In genomic region chr19:13151605-13152355, GRCh38 we compare ENCODE assay signal across 1 cellular context.
TF ChIP-seq lines count a peak whose summit lies in the region.

No MANE protein-coding gene starts in this region.

TF ChIP-seq in HepG2, 621 proteins besides CTCF, POLR2A, EP300 and RAD21 (continued from another document and continues in another):
- TF ChIP-seq, protein P1, sequence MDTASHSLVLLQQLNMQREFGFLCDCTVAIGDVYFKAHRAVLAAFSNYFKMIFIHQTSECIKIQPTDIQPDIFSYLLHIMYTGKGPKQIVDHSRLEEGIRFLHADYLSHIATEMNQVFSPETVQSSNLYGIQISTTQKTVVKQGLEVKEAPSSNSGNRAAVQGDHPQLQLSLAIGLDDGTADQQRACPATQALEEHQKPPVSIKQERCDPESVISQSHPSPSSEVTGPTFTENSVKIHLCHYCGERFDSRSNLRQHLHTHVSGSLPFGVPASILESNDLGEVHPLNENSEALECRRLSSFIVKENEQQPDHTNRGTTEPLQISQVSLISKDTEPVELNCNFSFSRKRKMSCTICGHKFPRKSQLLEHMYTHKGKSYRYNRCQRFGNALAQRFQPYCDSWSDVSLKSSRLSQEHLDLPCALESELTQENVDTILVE (CRISPR knock-in tag; IDR thresholded peaks at IDR 0.05), result peak; percentile 65; the same call in 1 of the 2 replicates
- TF ChIP-seq ZFP41 (CRISPR knock-in tag; IDR thresholded peaks at IDR 0.05; ENCODE audit: borderline replicate concordance), result no peak; the same call in 1 of the 2 replicates
- TF ChIP-seq ZSCAN29 (CRISPR knock-in tag; conservative IDR thresholded peaks at IDR 0.05), result no peak
- TF ChIP-seq JDP2 (CRISPR knock-in tag; IDR thresholded peaks at IDR 0.05; ENCODE audit: borderline replicate concordance), result no peak
- peak; percentile 10; the same call in 1 of the 2 replicates for TF ChIP-seq BORCS8-MEF2B (CRISPR knock-in tag; IDR thresholded peaks at IDR 0.05)
- TF ChIP-seq CC2D1A (CRISPR knock-in tag; IDR thresholded peaks at IDR 0.05), result no peak
- TF ChIP-seq ATF1 (CRISPR knock-in tag; IDR thresholded peaks at IDR 0.05), result no peak
- TF ChIP-seq ZNF12 (CRISPR knock-in tag; IDR thresholded peaks at IDR 0.05), result 0 out of 2 replicates have a peak, but pooled peaks have one; percentile 25
- TF ChIP-seq, protein P2, sequence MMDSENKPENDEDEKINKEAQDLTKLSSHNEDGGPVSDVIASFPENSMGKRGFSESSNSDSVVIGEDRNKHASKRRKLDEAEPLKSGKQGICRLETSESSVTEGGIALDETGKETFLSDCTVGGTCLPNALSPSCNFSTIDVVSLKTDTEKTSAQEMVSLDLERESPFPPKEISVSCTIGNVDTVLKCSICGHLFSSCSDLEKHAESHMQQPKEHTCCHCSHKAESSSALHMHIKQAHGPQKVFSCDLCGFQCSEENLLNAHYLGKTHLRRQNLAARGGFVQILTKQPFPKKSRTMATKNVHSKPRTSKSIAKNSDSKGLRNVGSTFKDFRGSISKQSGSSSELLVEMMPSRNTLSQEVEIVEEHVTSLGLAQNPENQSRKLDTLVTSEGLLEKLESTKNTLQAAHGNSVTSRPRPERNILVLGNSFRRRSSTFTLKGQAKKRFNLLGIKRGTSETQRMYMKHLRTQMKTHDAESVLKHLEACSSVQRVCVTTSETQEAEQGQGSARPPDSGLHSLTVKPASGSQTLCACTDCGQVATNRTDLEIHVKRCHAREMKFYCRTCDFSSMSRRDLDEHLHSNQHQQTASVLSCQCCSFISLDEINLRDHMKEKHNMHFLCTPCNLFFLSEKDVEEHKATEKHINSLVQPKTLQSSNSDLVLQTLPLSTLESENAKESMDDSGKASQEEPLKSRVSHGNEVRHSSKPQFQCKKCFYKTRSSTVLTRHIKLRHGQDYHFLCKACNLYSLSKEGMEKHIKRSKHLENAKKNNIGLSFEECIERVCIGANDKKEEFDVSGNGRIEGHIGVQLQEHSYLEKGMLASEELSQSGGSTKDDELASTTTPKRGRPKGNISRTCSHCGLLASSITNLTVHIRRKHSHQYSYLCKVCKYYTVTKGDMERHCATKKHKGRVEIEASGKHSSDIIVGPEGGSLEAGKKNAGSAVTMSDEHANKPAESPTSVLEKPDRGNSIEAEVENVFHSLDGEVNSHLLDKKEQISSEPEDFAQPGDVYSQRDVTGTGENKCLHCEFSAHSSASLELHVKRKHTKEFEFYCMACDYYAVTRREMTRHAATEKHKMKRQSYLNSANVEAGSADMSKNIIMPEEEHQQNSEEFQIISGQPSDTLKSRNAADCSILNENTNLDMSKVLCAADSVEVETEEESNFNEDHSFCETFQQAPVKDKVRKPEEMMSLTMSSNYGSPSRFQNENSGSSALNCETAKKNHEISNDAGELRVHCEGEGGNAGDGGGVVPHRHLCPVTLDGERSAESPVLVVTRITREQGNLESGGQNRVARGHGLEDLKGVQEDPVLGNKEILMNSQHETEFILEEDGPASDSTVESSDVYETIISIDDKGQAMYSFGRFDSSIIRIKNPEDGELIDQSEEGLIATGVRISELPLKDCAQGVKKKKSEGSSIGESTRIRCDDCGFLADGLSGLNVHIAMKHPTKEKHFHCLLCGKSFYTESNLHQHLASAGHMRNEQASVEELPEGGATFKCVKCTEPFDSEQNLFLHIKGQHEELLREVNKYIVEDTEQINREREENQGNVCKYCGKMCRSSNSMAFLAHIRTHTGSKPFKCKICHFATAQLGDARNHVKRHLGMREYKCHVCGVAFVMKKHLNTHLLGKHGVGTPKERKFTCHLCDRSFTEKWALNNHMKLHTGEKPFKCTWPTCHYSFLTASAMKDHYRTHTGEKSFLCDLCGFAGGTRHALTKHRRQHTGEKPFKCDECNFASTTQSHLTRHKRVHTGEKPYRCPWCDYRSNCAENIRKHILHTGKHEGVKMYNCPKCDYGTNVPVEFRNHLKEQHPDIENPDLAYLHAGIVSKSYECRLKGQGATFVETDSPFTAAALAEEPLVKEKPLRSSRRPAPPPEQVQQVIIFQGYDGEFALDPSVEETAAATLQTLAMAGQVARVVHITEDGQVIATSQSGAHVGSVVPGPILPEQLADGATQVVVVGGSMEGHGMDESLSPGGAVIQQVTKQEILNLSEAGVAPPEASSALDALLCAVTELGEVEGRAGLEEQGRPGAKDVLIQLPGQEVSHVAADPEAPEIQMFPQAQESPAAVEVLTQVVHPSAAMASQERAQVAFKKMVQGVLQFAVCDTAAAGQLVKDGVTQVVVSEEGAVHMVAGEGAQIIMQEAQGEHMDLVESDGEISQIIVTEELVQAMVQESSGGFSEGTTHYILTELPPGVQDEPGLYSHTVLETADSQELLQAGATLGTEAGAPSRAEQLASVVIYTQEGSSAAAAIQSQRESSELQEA (CRISPR knock-in tag; IDR thresholded peaks at IDR 0.05; ENCODE audit: not compliant biosample characterization), result no peak
- TF ChIP-seq, protein P3, sequence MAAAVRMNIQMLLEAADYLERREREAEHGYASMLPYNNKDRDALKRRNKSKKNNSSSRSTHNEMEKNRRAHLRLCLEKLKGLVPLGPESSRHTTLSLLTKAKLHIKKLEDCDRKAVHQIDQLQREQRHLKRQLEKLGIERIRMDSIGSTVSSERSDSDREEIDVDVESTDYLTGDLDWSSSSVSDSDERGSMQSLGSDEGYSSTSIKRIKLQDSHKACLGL (CRISPR knock-in tag; IDR thresholded peaks at IDR 0.05), result peak; percentile 76; the same call in 1 of the 2 replicates
- TF ChIP-seq ZMYM3 (CRISPR knock-in tag; IDR thresholded peaks at IDR 0.05), result no peak; the same call in 1 of the 2 replicates
- no peak for TF ChIP-seq NFIB (CRISPR knock-in tag; IDR thresholded peaks at IDR 0.05; ENCODE audit: borderline replicate concordance)
- TF ChIP-seq SATB2 (CRISPR knock-in tag; IDR thresholded peaks at IDR 0.05), result no peak
- no peak; the same call in 1 of the 2 replicates for TF ChIP-seq EED (CRISPR knock-in tag; IDR thresholded peaks at IDR 0.05)
- TF ChIP-seq, protein P4, sequence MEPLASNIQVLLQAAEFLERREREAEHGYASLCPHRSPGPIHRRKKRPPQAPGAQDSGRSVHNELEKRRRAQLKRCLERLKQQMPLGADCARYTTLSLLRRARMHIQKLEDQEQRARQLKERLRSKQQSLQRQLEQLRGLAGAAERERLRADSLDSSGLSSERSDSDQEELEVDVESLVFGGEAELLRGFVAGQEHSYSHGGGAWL (CRISPR knock-in tag; IDR thresholded peaks at IDR 0.05), result no peak
- TF ChIP-seq ZNF556 (CRISPR knock-in tag; IDR thresholded peaks at IDR 0.05; ENCODE audit: borderline replicate concordance), result 0 out of 2 replicates have a peak, but pooled peaks have one; percentile 54
- peak; percentile 69 for TF ChIP-seq ZBTB21 (CRISPR knock-in tag; IDR thresholded peaks at IDR 0.05)
- no peak; the same call in 1 of the 2 replicates for TF ChIP-seq ZNF558 (CRISPR knock-in tag; IDR thresholded peaks at IDR 0.05; ENCODE audit: borderline replicate concordance)
- peak; percentile 57 for TF ChIP-seq AGO1 (IDR thresholded peaks at IDR 0.05; ENCODE audit: low read depth, low read length, poor library complexity, severe bottlenecking)
- no peak for TF ChIP-seq MBNL3 (CRISPR knock-in tag; conservative IDR thresholded peaks at IDR 0.05)
- TF ChIP-seq ZNF619 (CRISPR knock-in tag; IDR thresholded peaks at IDR 0.05), result no peak
- no peak for TF ChIP-seq ZNF180 (CRISPR knock-in tag; IDR thresholded peaks at IDR 0.05; ENCODE audit: borderline replicate concordance, low read depth)
- TF ChIP-seq ERF (CRISPR knock-in tag; IDR thresholded peaks at IDR 0.05), result peak; percentile 93
- peak; percentile 44; the same call in 1 of the 2 replicates for TF ChIP-seq ZHX1 (CRISPR knock-in tag; IDR thresholded peaks at IDR 0.05; ENCODE audit: low read depth)
- TF ChIP-seq CHCHD3 (CRISPR knock-in tag; IDR thresholded peaks at IDR 0.05), result no peak
- no peak for TF ChIP-seq TRIM22 (IDR thresholded peaks at IDR 0.05)
- peak; percentile 60; the same call in 1 of the 2 replicates for TF ChIP-seq ZNF678 (CRISPR knock-in tag; IDR thresholded peaks at IDR 0.05)
- TF ChIP-seq, protein P5, sequence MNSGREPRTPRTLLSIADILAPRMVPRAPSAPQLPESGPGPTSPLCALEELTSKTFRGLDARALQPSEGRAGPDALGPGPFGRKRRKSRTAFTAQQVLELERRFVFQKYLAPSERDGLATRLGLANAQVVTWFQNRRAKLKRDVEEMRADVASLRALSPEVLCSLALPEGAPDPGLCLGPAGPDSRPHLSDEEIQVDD (CRISPR knock-in tag; IDR thresholded peaks at IDR 0.05; ENCODE audit: borderline replicate concordance), result peak; percentile 75; the same call in 1 of the 2 replicates
- TF ChIP-seq, protein P6, sequence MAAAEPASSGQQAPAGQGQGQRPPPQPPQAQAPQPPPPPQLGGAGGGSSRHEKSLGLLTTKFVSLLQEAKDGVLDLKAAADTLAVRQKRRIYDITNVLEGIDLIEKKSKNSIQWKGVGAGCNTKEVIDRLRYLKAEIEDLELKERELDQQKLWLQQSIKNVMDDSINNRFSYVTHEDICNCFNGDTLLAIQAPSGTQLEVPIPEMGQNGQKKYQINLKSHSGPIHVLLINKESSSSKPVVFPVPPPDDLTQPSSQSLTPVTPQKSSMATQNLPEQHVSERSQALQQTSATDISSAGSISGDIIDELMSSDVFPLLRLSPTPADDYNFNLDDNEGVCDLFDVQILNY (CRISPR knock-in tag; conservative IDR thresholded peaks at IDR 0.05), result peak; percentile 85; the same call in 1 of the 2 replicates
- no peak; the same call in 1 of the 2 replicates for TF ChIP-seq ZNF234 (CRISPR knock-in tag; conservative IDR thresholded peaks at IDR 0.05)
- TF ChIP-seq ARNTL (CRISPR knock-in tag; IDR thresholded peaks at IDR 0.05), result peak; percentile 73; the same call in 1 of the 2 replicates
- TF ChIP-seq TCF7L2 (IDR thresholded peaks at IDR 0.05; ENCODE audit: low read depth, low read length), result no peak
- no peak for TF ChIP-seq JUN (CRISPR knock-in tag; IDR thresholded peaks at IDR 0.05)
- peak; percentile 78; the same call in 1 of the 2 replicates for TF ChIP-seq GATA4 (IDR thresholded peaks at IDR 0.05; ENCODE audit: borderline replicate concordance, low read depth)
- no peak for TF ChIP-seq ZNF562 (CRISPR knock-in tag; IDR thresholded peaks at IDR 0.05; ENCODE audit: borderline replicate concordance)
- no peak for TF ChIP-seq ZNF362 (CRISPR knock-in tag; IDR thresholded peaks at IDR 0.05; ENCODE audit: borderline replicate concordance)
- TF ChIP-seq ZNF337 (CRISPR knock-in tag; IDR thresholded peaks at IDR 0.05; ENCODE audit: borderline replicate concordance, low read depth), result 0 out of 2 replicates have a peak, but pooled peaks have one; percentile 59
- TF ChIP-seq MBD4 (IDR thresholded peaks at IDR 0.05; ENCODE audit: borderline replicate concordance, low read length), result no peak
- TF ChIP-seq ZNF572 (CRISPR knock-in tag; IDR thresholded peaks at IDR 0.05), result 0 out of 2 replicates have a peak, but pooled peaks have one; percentile 54
- TF ChIP-seq ZNF709 (CRISPR knock-in tag; IDR thresholded peaks at IDR 0.05), result 0 out of 2 replicates have a peak, but pooled peaks have one; percentile 33
- TF ChIP-seq, protein P7, sequence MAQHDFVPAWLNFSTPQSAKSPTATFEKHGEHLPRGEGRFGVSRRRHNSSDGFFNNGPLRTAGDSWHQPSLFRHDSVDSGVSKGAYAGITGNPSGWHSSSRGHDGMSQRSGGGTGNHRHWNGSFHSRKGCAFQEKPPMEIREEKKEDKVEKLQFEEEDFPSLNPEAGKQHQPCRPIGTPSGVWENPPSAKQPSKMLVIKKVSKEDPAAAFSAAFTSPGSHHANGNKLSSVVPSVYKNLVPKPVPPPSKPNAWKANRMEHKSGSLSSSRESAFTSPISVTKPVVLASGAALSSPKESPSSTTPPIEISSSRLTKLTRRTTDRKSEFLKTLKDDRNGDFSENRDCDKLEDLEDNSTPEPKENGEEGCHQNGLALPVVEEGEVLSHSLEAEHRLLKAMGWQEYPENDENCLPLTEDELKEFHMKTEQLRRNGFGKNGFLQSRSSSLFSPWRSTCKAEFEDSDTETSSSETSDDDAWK (CRISPR knock-in tag; IDR thresholded peaks at IDR 0.05), result no peak
- TF ChIP-seq ZNF660 (CRISPR knock-in tag; IDR thresholded peaks at IDR 0.05; ENCODE audit: borderline replicate concordance, low read depth), result no peak
- TF ChIP-seq HOXA7 (CRISPR knock-in tag; IDR thresholded peaks at IDR 0.05), result no peak
- no peak for TF ChIP-seq ZNF496 (CRISPR knock-in tag; IDR thresholded peaks at IDR 0.05; ENCODE audit: insufficient replicate concordance)
- no peak for TF ChIP-seq NFE2 (CRISPR knock-in tag; IDR thresholded peaks at IDR 0.05)
- no peak for TF ChIP-seq RFX5 (IDR thresholded peaks at IDR 0.05; ENCODE audit: low read depth, low read length)
- no peak for TF ChIP-seq CENPT (CRISPR knock-in tag; IDR thresholded peaks at IDR 0.05; ENCODE audit: low read depth)
- no peak for TF ChIP-seq ZNF570 (CRISPR knock-in tag; IDR thresholded peaks at IDR 0.05; ENCODE audit: borderline replicate concordance)
- TF ChIP-seq ZNF674 (CRISPR knock-in tag; IDR thresholded peaks at IDR 0.05; ENCODE audit: low read depth), result no peak
